ENCODE assay signal across 1 cellular context in the genomic region with DNA sequence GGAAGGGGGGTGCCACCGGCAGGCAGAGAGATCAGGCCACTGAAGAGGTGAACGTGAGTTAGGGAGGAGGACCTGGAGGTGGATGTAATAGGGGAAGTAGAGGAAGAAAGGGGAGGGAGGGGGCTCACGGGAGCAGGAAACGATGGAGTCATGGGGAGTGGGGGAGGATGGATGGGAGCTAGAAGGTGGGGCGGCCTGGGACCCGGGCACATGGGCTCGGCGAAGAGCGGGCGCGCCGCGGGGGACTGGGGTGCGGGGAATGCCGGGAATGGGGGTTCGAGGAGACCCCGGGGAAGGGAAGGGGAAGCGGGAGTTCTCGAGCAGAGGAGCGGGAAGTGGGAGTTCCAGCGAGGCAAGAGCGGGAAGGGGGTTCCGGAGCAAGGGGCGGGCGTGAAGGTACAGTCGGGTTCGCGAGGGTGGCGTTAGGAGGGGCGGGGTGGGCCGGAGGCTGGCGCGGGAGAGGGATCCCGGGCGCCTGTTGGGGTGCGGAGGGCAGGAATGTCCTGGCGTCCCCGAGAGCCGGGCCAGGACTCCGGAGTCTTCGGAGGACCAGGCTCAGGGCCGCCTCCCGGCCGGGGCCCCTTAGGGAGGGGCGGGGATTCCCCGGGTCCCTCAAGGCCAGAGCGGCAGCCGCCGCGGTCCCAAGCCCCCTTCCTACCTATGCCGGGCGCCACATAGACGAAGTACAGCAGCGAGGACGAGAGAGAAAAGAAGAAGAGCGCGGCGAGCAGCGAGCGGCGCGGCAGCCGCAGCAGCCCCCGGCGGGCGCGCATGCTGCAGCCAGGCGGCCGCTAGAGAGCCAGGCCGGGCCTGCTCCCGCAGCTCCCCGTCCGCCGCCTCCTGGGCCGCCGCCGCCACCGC.
TF ChIP-seq lines count a peak whose summit lies in the region.

No MANE protein-coding gene starts in this region.

TF ChIP-seq in HepG2, 621 proteins besides CTCF, POLR2A, EP300 and RAD21 (continues in another document):
- TF ChIP-seq JUNB (CRISPR knock-in tag; IDR thresholded peaks at IDR 0.05; ENCODE audit: borderline replicate concordance) (peak; percentile 39; the same call in 1 of the 2 replicates), ISL2 (CRISPR knock-in tag; IDR thresholded peaks at IDR 0.05) (peak; percentile 57; the same call in 1 of the 2 replicates), ZNF20 (CRISPR knock-in tag; IDR thresholded peaks at IDR 0.05) (no peak), SOX5 (CRISPR knock-in tag; IDR thresholded peaks at IDR 0.05; ENCODE audit: borderline replicate concordance) (no peak), KLF6 (CRISPR knock-in tag; IDR thresholded peaks at IDR 0.05) (peak; percentile 32), ZNF619 (CRISPR knock-in tag; IDR thresholded peaks at IDR 0.05) (no peak), GATAD1 (CRISPR knock-in tag; IDR thresholded peaks at IDR 0.05) (no peak), ZNF839 (CRISPR knock-in tag; IDR thresholded peaks at IDR 0.05; ENCODE audit: borderline replicate concordance) (0 out of 2 replicates have a peak, but pooled peaks have one; percentile 20), REL (CRISPR knock-in tag; conservative IDR thresholded peaks at IDR 0.05) (no peak), TBP (CRISPR knock-in tag; IDR thresholded peaks at IDR 0.05) (0 out of 2 replicates have a peak, but pooled peaks have one; percentile 77), ZNF543 (CRISPR knock-in tag; IDR thresholded peaks at IDR 0.05) (no peak), ARID2 (CRISPR knock-in tag; IDR thresholded peaks at IDR 0.05; ENCODE audit: borderline replicate concordance) (peak; percentile 81; the same call in 1 of the 2 replicates), BORCS8-MEF2B (CRISPR knock-in tag; IDR thresholded peaks at IDR 0.05) (peak; percentile 69), SOX13 (IDR thresholded peaks at IDR 0.05) (no peak), SOX13 (CRISPR knock-in tag; conservative IDR thresholded peaks at IDR 0.05 in 1 of 2, IDR thresholded peaks at IDR 0.05 in 1 of 2) (0 out of 4 replicates have a peak, but pooled peaks of 1 of the 2 experiments have one; percentile 30), ZNF367 (CRISPR knock-in tag; IDR thresholded peaks at IDR 0.05; ENCODE audit: borderline replicate concordance) (no peak), ZNF451 (CRISPR knock-in tag; IDR thresholded peaks at IDR 0.05) (no peak; the same call in 1 of the 2 replicates), JUN (CRISPR knock-in tag; IDR thresholded peaks at IDR 0.05) (no peak), SAP130 (CRISPR knock-in tag; IDR thresholded peaks at IDR 0.05; ENCODE audit: low read depth) (no peak; the same call in none of the 2 replicates), MAFG (CRISPR knock-in tag; IDR thresholded peaks at IDR 0.05) (no peak), ZSCAN29 (CRISPR knock-in tag; conservative IDR thresholded peaks at IDR 0.05) (no peak; the same call in 1 of the 2 replicates), RFX5 (IDR thresholded peaks at IDR 0.05; ENCODE audit: low read depth, low read length) (no peak), GZF1 (CRISPR knock-in tag; IDR thresholded peaks at IDR 0.05) (0 out of 2 replicates have a peak, but pooled peaks have one; percentile 42), CBX2 (IDR thresholded peaks at IDR 0.05; ENCODE audit: low read depth, low read length) (no peak), CBX2 (CRISPR knock-in tag; IDR thresholded peaks at IDR 0.05; ENCODE audit: low read depth) (no peak), ZNF260 (CRISPR knock-in tag; IDR thresholded peaks at IDR 0.05; ENCODE audit: borderline replicate concordance, low read depth) (no peak), ZNF564 (CRISPR knock-in tag; IDR thresholded peaks at IDR 0.05) (no peak), ZBTB38 (CRISPR knock-in tag; IDR thresholded peaks at IDR 0.05) (no peak; the same call in 1 of the 2 replicates)
- TF ChIP-seq, protein P1, sequence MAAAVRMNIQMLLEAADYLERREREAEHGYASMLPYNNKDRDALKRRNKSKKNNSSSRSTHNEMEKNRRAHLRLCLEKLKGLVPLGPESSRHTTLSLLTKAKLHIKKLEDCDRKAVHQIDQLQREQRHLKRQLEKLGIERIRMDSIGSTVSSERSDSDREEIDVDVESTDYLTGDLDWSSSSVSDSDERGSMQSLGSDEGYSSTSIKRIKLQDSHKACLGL (CRISPR knock-in tag; IDR thresholded peaks at IDR 0.05), result peak; percentile 43; the same call in 1 of the 2 replicates
- TF ChIP-seq, protein P2, sequence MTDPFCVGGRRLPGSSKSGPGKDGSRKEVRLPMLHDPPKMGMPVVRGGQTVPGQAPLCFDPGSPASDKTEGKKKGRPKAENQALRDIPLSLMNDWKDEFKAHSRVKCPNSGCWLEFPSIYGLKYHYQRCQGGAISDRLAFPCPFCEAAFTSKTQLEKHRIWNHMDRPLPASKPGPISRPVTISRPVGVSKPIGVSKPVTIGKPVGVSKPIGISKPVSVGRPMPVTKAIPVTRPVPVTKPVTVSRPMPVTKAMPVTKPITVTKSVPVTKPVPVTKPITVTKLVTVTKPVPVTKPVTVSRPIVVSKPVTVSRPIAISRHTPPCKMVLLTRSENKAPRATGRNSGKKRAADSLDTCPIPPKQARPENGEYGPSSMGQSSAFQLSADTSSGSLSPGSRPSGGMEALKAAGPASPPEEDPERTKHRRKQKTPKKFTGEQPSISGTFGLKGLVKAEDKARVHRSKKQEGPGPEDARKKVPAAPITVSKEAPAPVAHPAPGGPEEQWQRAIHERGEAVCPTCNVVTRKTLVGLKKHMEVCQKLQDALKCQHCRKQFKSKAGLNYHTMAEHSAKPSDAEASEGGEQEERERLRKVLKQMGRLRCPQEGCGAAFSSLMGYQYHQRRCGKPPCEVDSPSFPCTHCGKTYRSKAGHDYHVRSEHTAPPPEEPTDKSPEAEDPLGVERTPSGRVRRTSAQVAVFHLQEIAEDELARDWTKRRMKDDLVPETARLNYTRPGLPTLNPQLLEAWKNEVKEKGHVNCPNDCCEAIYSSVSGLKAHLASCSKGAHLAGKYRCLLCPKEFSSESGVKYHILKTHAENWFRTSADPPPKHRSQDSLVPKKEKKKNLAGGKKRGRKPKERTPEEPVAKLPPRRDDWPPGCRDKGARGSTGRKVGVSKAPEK (CRISPR knock-in tag; IDR thresholded peaks at IDR 0.05; ENCODE audit: borderline replicate concordance), result 0 out of 2 replicates have a peak, but pooled peaks have one; percentile 61
- TF ChIP-seq, protein P3, sequence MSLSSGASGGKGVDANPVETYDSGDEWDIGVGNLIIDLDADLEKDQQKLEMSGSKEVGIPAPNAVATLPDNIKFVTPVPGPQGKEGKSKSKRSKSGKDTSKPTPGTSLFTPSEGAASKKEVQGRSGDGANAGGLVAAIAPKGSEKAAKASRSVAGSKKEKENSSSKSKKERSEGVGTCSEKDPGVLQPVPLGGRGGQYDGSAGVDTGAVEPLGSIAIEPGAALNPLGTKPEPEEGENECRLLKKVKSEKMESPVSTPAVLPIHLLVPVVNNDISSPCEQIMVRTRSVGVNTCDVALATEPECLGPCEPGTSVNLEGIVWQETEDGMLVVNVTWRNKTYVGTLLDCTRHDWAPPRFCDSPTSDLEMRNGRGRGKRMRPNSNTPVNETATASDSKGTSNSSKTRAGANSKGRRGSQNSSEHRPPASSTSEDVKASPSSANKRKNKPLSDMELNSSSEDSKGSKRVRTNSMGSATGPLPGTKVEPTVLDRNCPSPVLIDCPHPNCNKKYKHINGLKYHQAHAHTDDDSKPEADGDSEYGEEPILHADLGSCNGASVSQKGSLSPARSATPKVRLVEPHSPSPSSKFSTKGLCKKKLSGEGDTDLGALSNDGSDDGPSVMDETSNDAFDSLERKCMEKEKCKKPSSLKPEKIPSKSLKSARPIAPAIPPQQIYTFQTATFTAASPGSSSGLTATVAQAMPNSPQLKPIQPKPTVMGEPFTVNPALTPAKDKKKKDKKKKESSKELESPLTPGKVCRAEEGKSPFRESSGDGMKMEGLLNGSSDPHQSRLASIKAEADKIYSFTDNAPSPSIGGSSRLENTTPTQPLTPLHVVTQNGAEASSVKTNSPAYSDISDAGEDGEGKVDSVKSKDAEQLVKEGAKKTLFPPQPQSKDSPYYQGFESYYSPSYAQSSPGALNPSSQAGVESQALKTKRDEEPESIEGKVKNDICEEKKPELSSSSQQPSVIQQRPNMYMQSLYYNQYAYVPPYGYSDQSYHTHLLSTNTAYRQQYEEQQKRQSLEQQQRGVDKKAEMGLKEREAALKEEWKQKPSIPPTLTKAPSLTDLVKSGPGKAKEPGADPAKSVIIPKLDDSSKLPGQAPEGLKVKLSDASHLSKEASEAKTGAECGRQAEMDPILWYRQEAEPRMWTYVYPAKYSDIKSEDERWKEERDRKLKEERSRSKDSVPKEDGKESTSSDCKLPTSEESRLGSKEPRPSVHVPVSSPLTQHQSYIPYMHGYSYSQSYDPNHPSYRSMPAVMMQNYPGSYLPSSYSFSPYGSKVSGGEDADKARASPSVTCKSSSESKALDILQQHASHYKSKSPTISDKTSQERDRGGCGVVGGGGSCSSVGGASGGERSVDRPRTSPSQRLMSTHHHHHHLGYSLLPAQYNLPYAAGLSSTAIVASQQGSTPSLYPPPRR (CRISPR knock-in tag; IDR thresholded peaks at IDR 0.05; ENCODE audit: borderline replicate concordance), result no peak
- TF ChIP-seq, protein P4, sequence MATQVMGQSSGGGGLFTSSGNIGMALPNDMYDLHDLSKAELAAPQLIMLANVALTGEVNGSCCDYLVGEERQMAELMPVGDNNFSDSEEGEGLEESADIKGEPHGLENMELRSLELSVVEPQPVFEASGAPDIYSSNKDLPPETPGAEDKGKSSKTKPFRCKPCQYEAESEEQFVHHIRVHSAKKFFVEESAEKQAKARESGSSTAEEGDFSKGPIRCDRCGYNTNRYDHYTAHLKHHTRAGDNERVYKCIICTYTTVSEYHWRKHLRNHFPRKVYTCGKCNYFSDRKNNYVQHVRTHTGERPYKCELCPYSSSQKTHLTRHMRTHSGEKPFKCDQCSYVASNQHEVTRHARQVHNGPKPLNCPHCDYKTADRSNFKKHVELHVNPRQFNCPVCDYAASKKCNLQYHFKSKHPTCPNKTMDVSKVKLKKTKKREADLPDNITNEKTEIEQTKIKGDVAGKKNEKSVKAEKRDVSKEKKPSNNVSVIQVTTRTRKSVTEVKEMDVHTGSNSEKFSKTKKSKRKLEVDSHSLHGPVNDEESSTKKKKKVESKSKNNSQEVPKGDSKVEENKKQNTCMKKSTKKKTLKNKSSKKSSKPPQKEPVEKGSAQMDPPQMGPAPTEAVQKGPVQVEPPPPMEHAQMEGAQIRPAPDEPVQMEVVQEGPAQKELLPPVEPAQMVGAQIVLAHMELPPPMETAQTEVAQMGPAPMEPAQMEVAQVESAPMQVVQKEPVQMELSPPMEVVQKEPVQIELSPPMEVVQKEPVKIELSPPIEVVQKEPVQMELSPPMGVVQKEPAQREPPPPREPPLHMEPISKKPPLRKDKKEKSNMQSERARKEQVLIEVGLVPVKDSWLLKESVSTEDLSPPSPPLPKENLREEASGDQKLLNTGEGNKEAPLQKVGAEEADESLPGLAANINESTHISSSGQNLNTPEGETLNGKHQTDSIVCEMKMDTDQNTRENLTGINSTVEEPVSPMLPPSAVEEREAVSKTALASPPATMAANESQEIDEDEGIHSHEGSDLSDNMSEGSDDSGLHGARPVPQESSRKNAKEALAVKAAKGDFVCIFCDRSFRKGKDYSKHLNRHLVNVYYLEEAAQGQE (IDR thresholded peaks at IDR 0.05; ENCODE audit: borderline replicate concordance in 1 of 2, low read depth in 1 of 2, low read length in 2 of 2), result no peak
- TF ChIP-seq, protein P5, sequence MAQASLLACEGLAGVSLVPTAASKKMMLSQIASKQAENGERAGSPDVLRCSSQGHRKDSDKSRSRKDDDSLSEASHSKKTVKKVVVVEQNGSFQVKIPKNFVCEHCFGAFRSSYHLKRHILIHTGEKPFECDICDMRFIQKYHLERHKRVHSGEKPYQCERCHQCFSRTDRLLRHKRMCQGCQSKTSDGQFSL (CRISPR knock-in tag; IDR thresholded peaks at IDR 0.05), result peak; percentile 48; the same call in 1 of the 2 replicates
- TF ChIP-seq, protein P6, sequence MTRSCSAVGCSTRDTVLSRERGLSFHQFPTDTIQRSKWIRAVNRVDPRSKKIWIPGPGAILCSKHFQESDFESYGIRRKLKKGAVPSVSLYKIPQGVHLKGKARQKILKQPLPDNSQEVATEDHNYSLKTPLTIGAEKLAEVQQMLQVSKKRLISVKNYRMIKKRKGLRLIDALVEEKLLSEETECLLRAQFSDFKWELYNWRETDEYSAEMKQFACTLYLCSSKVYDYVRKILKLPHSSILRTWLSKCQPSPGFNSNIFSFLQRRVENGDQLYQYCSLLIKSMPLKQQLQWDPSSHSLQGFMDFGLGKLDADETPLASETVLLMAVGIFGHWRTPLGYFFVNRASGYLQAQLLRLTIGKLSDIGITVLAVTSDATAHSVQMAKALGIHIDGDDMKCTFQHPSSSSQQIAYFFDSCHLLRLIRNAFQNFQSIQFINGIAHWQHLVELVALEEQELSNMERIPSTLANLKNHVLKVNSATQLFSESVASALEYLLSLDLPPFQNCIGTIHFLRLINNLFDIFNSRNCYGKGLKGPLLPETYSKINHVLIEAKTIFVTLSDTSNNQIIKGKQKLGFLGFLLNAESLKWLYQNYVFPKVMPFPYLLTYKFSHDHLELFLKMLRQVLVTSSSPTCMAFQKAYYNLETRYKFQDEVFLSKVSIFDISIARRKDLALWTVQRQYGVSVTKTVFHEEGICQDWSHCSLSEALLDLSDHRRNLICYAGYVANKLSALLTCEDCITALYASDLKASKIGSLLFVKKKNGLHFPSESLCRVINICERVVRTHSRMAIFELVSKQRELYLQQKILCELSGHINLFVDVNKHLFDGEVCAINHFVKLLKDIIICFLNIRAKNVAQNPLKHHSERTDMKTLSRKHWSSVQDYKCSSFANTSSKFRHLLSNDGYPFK (CRISPR knock-in tag; IDR thresholded peaks at IDR 0.05; ENCODE audit: borderline replicate concordance), result 0 out of 2 replicates have a peak, but pooled peaks have one; percentile 30
- TF ChIP-seq, protein P7, sequence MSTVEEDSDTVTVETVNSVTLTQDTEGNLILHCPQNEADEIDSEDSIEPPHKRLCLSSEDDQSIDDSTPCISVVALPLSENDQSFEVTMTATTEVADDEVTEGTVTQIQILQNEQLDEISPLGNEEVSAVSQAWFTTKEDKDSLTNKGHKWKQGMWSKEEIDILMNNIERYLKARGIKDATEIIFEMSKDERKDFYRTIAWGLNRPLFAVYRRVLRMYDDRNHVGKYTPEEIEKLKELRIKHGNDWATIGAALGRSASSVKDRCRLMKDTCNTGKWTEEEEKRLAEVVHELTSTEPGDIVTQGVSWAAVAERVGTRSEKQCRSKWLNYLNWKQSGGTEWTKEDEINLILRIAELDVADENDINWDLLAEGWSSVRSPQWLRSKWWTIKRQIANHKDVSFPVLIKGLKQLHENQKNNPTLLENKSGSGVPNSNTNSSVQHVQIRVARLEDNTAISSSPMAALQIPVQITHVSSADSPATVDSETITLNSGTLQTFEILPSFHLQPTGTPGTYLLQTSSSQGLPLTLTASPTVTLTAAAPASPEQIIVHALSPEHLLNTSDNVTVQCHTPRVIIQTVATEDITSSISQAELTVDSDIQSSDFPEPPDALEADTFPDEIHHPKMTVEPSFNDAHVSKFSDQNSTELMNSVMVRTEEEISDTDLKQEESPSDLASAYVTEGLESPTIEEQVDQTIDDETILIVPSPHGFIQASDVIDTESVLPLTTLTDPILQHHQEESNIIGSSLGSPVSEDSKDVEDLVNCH (CRISPR knock-in tag; IDR thresholded peaks at IDR 0.05), result no peak
- TF ChIP-seq, protein P8, sequence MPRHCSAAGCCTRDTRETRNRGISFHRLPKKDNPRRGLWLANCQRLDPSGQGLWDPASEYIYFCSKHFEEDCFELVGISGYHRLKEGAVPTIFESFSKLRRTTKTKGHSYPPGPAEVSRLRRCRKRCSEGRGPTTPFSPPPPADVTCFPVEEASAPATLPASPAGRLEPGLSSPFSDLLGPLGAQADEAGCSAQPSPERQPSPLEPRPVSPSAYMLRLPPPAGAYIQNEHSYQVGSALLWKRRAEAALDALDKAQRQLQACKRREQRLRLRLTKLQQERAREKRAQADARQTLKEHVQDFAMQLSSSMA (CRISPR knock-in tag; IDR thresholded peaks at IDR 0.05), result no peak
